In the genomic region with DNA sequence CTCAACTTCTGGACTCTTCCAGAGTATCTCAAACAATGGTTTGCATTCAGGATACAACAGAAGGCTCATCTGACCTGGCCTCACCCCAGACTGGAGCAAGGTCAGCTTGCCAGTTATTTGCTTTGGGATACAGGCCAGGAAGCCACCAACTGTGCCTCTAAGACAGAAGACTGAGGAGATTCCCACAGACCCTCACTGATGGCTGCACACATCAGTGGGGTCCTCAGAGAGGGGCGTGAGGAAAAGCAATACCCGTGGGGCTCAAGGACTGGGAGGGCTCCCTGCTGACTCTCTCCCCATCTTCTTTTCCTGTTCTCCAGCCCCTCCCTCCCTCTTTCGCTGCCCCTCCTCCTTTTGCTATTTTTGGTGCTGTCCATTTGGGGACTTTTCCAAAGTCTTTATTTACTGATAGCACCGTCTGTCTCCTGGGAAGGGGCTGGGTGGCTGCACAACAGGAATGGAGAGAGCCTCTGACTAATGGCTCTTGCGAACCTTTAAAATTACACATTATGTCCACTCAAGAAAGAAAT, we compare ENCODE assay signal across 12 cellular contexts. TPM values are rescaled to one million over a fixed set of nuclear protein-coding genes. Genes with fewer than 3 reads are reported as not detected.
DNase-seq lines count a peak whose midpoint lies in the region; TF ChIP-seq lines count a peak whose summit lies in the region.
"Had no signal": no experiment of that assay in that cellular context is flagged by ENCODE, and none has a peak within 500 bp of the region (broad histone marks: within the 10 kb centered on the region; RNA-seq: fewer than 3 reads in every experiment).

No MANE protein-coding gene starts in this region.

- 54 to 75% (median 67%) methylated on average over 5 of the region's 5 CpGs for WGBS in spleen, 5 donors

- no peak for TF ChIP-seq POLR2A in spleen (IDR thresholded peaks at IDR 0.05)

- H3K27ac ChIP-seq in brain microvascular endothelial cell (no peak overlapping the region), spleen (peak overlapping the region in 7 of 8 donors; percentile 48 to 72 (median 55))
- H3K27ac ChIP-seq: lower lobe of right lung had no signal

- H3K9me3 ChIP-seq in spleen, result no peaks in the 10 kb centered on the region
- H3K9me3 ChIP-seq: lower lobe of right lung had no signal

- no peak overlapping the region for H3K4me3 ChIP-seq in brain microvascular endothelial cell (ENCODE audit: low read depth, low read length)
- no peak overlapping the region for H3K4me3 ChIP-seq in kidney epithelial cell (ENCODE audit: low read depth, low read length)
- no peak overlapping the region for H3K4me3 ChIP-seq in spleen
- H3K4me3 ChIP-seq: lower lobe of right lung had no signal

- H3K27me3 ChIP-seq in brain microvascular endothelial cell (replicated peaks) (no peaks in the 10 kb centered on the region), kidney epithelial cell (ENCODE audit: control insufficient read depth, insufficient read depth, low read length) (no peaks in the 10 kb centered on the region), spleen (replicated peaks in 1 of 7) (no peaks in the 10 kb centered on the region)

- in situ Hi-C loops in brain microvascular endothelial cell (cut with HindIII; ENCODE audit: low pct_ligation_motif_present, low sequenced_read_pairs), result no loop called here

- H3K36me3 ChIP-seq in brain microvascular endothelial cell (replicated peaks) (no peaks in the 10 kb centered on the region), kidney epithelial cell (ENCODE audit: control insufficient read depth, insufficient read depth, low read length) (no peaks in the 10 kb centered on the region), spleen (no peaks in the 10 kb centered on the region)
- H3K36me3 ChIP-seq: lower lobe of right lung had no signal

- TF ChIP-seq CTCF in brain microvascular endothelial cell (IDR thresholded peaks at IDR 0.05; ENCODE audit: low read depth, low read length, missing control alignments) (no peak), kidney epithelial cell (IDR thresholded peaks at IDR 0.05; ENCODE audit: insufficient read depth, low read length, poor library complexity, severe bottlenecking) (no peak), spleen (IDR thresholded peaks at IDR 0.05 in 8 of 11, conservative IDR thresholded peaks at IDR 0.05 in 3 of 11) (no peak)

- peak; percentile 37 for DNase-seq in HuH-7.5 (ENCODE audit: low spot score)
- peak; percentile 26 for DNase-seq in brain microvascular endothelial cell
- peak; percentile 81 for DNase-seq in kidney epithelial cell (ENCODE audit: low read depth)
- DNase-seq in spleen, result no peak
- DNase-seq in NCI-H146 treated with DMSO at 0.1 percent for 48 hours (lab: John Stamatoyannopoulos, UW; ENCODE audit: unreplicated experiment), result no peak
- DNase-seq in NOMO-1 treated with DMSO at 0.1 percent for 48 hours (lab: John Stamatoyannopoulos, UW; ENCODE audit: unreplicated experiment), result no peak
- DNase-seq in stimulated activated CD4-positive, alpha-beta T cell treated with anti-CD3 and anti-CD28 coated beads, Interleukin-12 subunit alpha, Interleukin-12 subunit beta, amount 100 ng/mL, for 4 hours, result no peak
- DNase-seq in NCI-H510A treated with DMSO at 0.1 percent for 48 hours (lab: John Stamatoyannopoulos, UW), result no peak
- DNase-seq: amniotic stem cell, lower lobe of right lung, NCI-H748 treated with DMSO at 0.1 percent for 48 hours, T-helper 2 cell had no signal

- intact Hi-C loops in spleen (cut with DNase I; ENCODE audit: low total_unique reads), result no loop called here

- H3K4me1 ChIP-seq in spleen, result peaks cover 28 to 84% (median 52%) of the 10 kb centered on the region in 6 donors

RNA-seq across cellular contexts. Expression of gene RELL1, which starts 23.2 kb away (rescaled TPM):
- 55.2 and 60.7 TPM in 2 replicates for total RNA-seq in kidney epithelial cell
- 10 to 100 TPM; 30.0 to 70.4 (median 46.9) TPM for total RNA-seq in spleen
- 1 to 10 TPM in 1 of 3 donors, under 1 TPM in 2; 0.59 to 1.8 (median 0.64) TPM for polyA plus RNA-seq in spleen

Comparison
In these comparisons a context has a peak if more than half of its experiments do, and no peak if none do; other contexts are left out.
1. DNase-seq: peak in HuH-7.5 (single experiment), brain microvascular endothelial cell (single experiment) and kidney epithelial cell (single experiment); none in spleen (single experiment), NCI-H146 treated with DMSO at 0.1 percent for 48 hours (single experiment), NOMO-1 treated with DMSO at 0.1 percent for 48 hours (single experiment), stimulated activated CD4-positive, alpha-beta T cell treated with anti-CD3 and anti-CD28 coated beads, Interleukin-12 subunit alpha, Interleukin-12 subunit beta, amount 100 ng/mL, for 4 hours (single experiment) and NCI-H510A treated with DMSO at 0.1 percent for 48 hours (single experiment).